ENCODE assay signal across 10 cellular contexts in the genomic region with DNA sequence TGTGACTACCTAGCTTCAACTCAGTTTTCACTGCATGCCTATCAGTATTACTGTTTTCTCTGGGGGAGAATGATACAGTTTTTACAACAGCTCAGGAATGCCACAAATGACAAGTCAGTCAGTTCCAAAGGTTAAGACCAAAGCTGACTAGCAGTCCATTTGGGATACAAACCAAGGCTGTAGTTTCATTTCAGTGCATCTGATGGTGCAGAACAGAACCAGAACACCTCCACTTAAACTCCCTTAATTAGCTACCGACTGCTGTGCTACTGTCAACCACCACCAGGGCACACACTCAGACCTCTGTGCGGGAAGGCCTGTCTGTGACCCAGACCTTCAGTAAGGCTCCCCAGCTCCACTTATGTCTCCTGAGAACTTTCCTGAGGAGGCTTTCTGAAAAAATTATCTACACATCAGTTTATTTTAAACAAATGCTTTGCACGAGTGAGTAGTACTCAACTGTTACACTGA. TPM values are rescaled to one million over a fixed set of nuclear protein-coding genes. Genes with fewer than 3 reads are reported as not detected.
DNase-seq lines count a peak whose midpoint lies in the region; ATAC-seq, FAIRE-seq and TF ChIP-seq lines count a peak whose summit lies in the region.
"Had no signal": no experiment of that assay in that cellular context is flagged by ENCODE, and none has a peak within 500 bp of the region (broad histone marks: within the 10 kb centered on the region; RNA-seq: fewer than 3 reads in every experiment).

No MANE protein-coding gene starts in this region.

- no peak overlapping the region for H3K27ac Mint-ChIP-seq in T-helper 17 cell

- H3K27me3 Mint-ChIP-seq in T-helper 17 cell = no peaks in the 10 kb centered on the region
- H3K27me3 Mint-ChIP-seq: natural killer cell treated with Interleukin-12 subunit alpha and Interleukin-12 subunit beta and Interleukin-15 and Interleukin-18, amount 100 ng/mL, for 72 hours had no signal

- H3K4me2 ChIP-seq in A549 = no peak overlapping the region

- no peaks in the 10 kb centered on the region for H3K4me1 ChIP-seq in A549

- ATAC-seq in A549 (peak; percentile 90 to 94), T-helper 17 cell (peak; percentile 54)

- peak; percentile 65 to 76 for DNase-seq in A549 (ENCODE audit: low read depth in 1 of 2, low spot score in 1 of 2)
- DNase-seq in ELR (ENCODE audit: low read depth) = peak; percentile 70
- no peak for DNase-seq in T-helper 17 cell
- peak; percentile 60 for DNase-seq in iPS-NIHi7 (ENCODE audit: extremely low spot score)
- no peak for DNase-seq in dedifferentiated amniotic fluid mesenchymal stem cell (ENCODE audit: extremely low spot score)
- no peak for DNase-seq in C1 segment of cervical spinal cord (lab: John Stamatoyannopoulos, UW)
- DNase-seq in activated CD4-positive, CD25-positive, alpha-beta regulatory T cell (lab: John Stamatoyannopoulos, UW) = no peak
- DNase-seq in stimulated activated naive CD4-positive, alpha-beta T cell treated with Interleukin-2 at 50 U/mL for 16 hours (lab: John Stamatoyannopoulos, UW) = no peak
- DNase-seq: NCI-H1436 had no signal

- no peak overlapping the region for H3K27ac ChIP-seq in A549

- WGBS in A549 (ENCODE audit: missing lambda C conversion rate) = 78% methylated on average over 3 of the region's 3 CpGs

- POLR2A ChIA-PET in A549 (lab: Yijun Ruan, JAX) = interaction anchor here (0.7 to 2.3 kb wide), 3 partner anchors 13 to 21 kb away, joined by 3 to 20 read pairs (median 6); partner anchors contain the start of gene NFE2L1

- H3K4me1 Mint-ChIP-seq in T-helper 17 cell = peaks cover 7% of the 10 kb centered on the region

- H3K4me3 ChIP-seq in A549 = no peak overlapping the region

- TF ChIP-seq CTCF in A549 (IDR thresholded peaks at IDR 0.05) = no peak

- CTCF ChIA-PET in A549 (lab: Yijun Ruan, JAX) = interaction anchor here (0.5 to 46.6 kb wide), 11 partner anchors 1 to 1268 kb away, joined by 3 to 1398 read pairs (median 5); partner anchors contain the start of genes COPZ2 and NFE2L1

- no peak for TF ChIP-seq POLR2A in A549 (IDR thresholded peaks at IDR 0.05; ENCODE audit: low read length)

- H3K9me3 ChIP-seq in A549 = no peaks in the 10 kb centered on the region
- no peaks in the 10 kb centered on the region for H3K9me3 ChIP-seq in T-helper 17 cell (ENCODE audit: control insufficient read depth, low read length, poor library complexity, severe bottlenecking)

- peaks cover 5% of the 10 kb centered on the region for H3K36me3 Mint-ChIP-seq in T-helper 17 cell (ENCODE audit: low read depth)

- no peak for TF ChIP-seq EP300 in A549 (IDR thresholded peaks at IDR 0.05)

- 0 out of 5 replicates have a peak, but pooled peaks of 1 of the 2 experiments have one; percentile 18 for TF ChIP-seq RAD21 in A549 (conservative IDR thresholded peaks at IDR 0.05 in 1 of 2, IDR thresholded peaks at IDR 0.05 in 1 of 2)

- FAIRE-seq in A549 (lab: Jason Lieb, UNC) = no peak

- H3K4me3 Mint-ChIP-seq in T-helper 17 cell = peak overlapping the region; percentile 31
- H3K4me3 Mint-ChIP-seq: natural killer cell treated with Interleukin-12 subunit alpha and Interleukin-12 subunit beta and Interleukin-15 and Interleukin-18, amount 100 ng/mL, for 72 hours had no signal

TF ChIP-seq in A549, 52 proteins besides CTCF, POLR2A, EP300 and RAD21:
- TF ChIP-seq MAX (IDR thresholded peaks at IDR 0.05) (no peak), FOSB (CRISPR knock-in tag; IDR thresholded peaks at IDR 0.05) (no peak), SREBF2 (IDR thresholded peaks at IDR 0.05) (no peak), RCOR1 (IDR thresholded peaks at IDR 0.05; ENCODE audit: low read depth, low read length) (no peak), HES2 (IDR thresholded peaks at IDR 0.05) (no peak), ELK1 (IDR thresholded peaks at IDR 0.05; ENCODE audit: low read depth, low read length) (no peak), SMC3 (IDR thresholded peaks at IDR 0.05) (no peak), ZNF302 (CRISPR knock-in tag; IDR thresholded peaks at IDR 0.05) (no peak), FOSL2 (IDR thresholded peaks at IDR 0.05) (no peak), FOSL2 (CRISPR knock-in tag; IDR thresholded peaks at IDR 0.05) (no peak), ZSCAN20 (CRISPR knock-in tag; IDR thresholded peaks at IDR 0.05) (no peak), MAFK (IDR thresholded peaks at IDR 0.05; ENCODE audit: partially characterized antibody) (no peak), CBX8 (IDR thresholded peaks at IDR 0.05) (no peak)
- TF ChIP-seq, protein P1, sequence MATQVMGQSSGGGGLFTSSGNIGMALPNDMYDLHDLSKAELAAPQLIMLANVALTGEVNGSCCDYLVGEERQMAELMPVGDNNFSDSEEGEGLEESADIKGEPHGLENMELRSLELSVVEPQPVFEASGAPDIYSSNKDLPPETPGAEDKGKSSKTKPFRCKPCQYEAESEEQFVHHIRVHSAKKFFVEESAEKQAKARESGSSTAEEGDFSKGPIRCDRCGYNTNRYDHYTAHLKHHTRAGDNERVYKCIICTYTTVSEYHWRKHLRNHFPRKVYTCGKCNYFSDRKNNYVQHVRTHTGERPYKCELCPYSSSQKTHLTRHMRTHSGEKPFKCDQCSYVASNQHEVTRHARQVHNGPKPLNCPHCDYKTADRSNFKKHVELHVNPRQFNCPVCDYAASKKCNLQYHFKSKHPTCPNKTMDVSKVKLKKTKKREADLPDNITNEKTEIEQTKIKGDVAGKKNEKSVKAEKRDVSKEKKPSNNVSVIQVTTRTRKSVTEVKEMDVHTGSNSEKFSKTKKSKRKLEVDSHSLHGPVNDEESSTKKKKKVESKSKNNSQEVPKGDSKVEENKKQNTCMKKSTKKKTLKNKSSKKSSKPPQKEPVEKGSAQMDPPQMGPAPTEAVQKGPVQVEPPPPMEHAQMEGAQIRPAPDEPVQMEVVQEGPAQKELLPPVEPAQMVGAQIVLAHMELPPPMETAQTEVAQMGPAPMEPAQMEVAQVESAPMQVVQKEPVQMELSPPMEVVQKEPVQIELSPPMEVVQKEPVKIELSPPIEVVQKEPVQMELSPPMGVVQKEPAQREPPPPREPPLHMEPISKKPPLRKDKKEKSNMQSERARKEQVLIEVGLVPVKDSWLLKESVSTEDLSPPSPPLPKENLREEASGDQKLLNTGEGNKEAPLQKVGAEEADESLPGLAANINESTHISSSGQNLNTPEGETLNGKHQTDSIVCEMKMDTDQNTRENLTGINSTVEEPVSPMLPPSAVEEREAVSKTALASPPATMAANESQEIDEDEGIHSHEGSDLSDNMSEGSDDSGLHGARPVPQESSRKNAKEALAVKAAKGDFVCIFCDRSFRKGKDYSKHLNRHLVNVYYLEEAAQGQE (IDR thresholded peaks at IDR 0.05) = no peak

RNA-seq across cellular contexts. Expression of gene NFE2L1, which starts 20.4 kb away (rescaled TPM):
- polyA plus RNA-seq in A549 (2011; rRNA removed) = 241 and 283 TPM in 2 replicates
- polyA plus RNA-seq in A549 (2012; cell fraction: cytosol; rRNA removed) = 75.7 and 97.7 TPM in 2 replicates
- 151 and 159 TPM in 2 replicates for polyA plus RNA-seq in A549 (2012; cell fraction: nucleus; rRNA removed)
- polyA plus RNA-seq in A549 (2017; fragmentation: RNase III; extraction: RNeasy Plus Mini Kit Qiagen cat#74134 plus additional on column Dnase treatment) = 104 to 111 TPM (median 108 TPM) in 3 replicates
- 151 and 163 TPM in 2 replicates for polyA minus RNA-seq in A549 (2011; rRNA and poly(A)+ RNA removed)
- total RNA-seq in T-helper 17 cell = 10 to 100 TPM; 41.2 to 42.2 TPM

RNA-seq across cellular contexts. Expression of gene COPZ2, which starts 30.9 kb away (rescaled TPM):
- polyA plus RNA-seq in A549 (2011; rRNA removed) (19.1 and 19.3 TPM in 2 replicates), A549 (2017; fragmentation: RNase III; extraction: RNeasy Plus Mini Kit Qiagen cat#74134 plus additional on column Dnase treatment) (10.6 to 11.0 TPM (median 10.9 TPM) in 3 replicates)
- 12.3 and 13.7 TPM in 2 replicates for polyA plus RNA-seq in A549 (2012; cell fraction: cytosol; rRNA removed)
- polyA plus RNA-seq in A549 (2012; cell fraction: nucleus; rRNA removed) = 7.1 and 11.4 TPM in 2 replicates
- polyA minus RNA-seq in A549 (2011; rRNA and poly(A)+ RNA removed) = 12.7 and 13.4 TPM in 2 replicates
- total RNA-seq in T-helper 17 cell = 1 to 10 TPM in 1 of 2 donors, not detected in 1; 1.0 TPM

RNA-seq across cellular contexts. Expression of gene CBX1, which starts 32.8 kb away (rescaled TPM):
- polyA plus RNA-seq in A549 (2011; rRNA removed) (69.6 and 84.4 TPM in 2 replicates), A549 (2017; fragmentation: RNase III; extraction: RNeasy Plus Mini Kit Qiagen cat#74134 plus additional on column Dnase treatment) (155 to 173 TPM (median 170 TPM) in 3 replicates)
- polyA plus RNA-seq in A549 (2012; cell fraction: cytosol; rRNA removed) = 44.2 and 49.1 TPM in 2 replicates
- polyA plus RNA-seq in A549 (2012; cell fraction: nucleus; rRNA removed) = 9.9 and 14.7 TPM in 2 replicates
- 12.4 and 12.7 TPM in 2 replicates for polyA minus RNA-seq in A549 (2011; rRNA and poly(A)+ RNA removed)
- 10 to 100 TPM; 12.7 to 16.9 TPM for total RNA-seq in T-helper 17 cell

RNA-seq across cellular contexts. Expression of gene SNX11, which starts 39.0 kb away (rescaled TPM):
- polyA plus RNA-seq in A549 (2011; rRNA removed) (28.4 and 30.9 TPM in 2 replicates), A549 (2017; fragmentation: RNase III; extraction: RNeasy Plus Mini Kit Qiagen cat#74134 plus additional on column Dnase treatment) (22.2 to 23.5 TPM (median 22.3 TPM) in 3 replicates)
- 13.8 and 17.9 TPM in 2 replicates for polyA plus RNA-seq in A549 (2012; cell fraction: cytosol; rRNA removed)
- polyA plus RNA-seq in A549 (2012; cell fraction: nucleus; rRNA removed) = 9.8 and 18.7 TPM in 2 replicates
- 22.6 and 29.9 TPM in 2 replicates for polyA minus RNA-seq in A549 (2011; rRNA and poly(A)+ RNA removed)
- total RNA-seq in T-helper 17 cell = 10 to 100 TPM; 12.8 to 13.2 TPM

Comparison
In these comparisons a context has a peak if more than half of its experiments do, and no peak if none do; other contexts are left out.
1. DNase-seq: peak in A549 (2 of 2), ELR (single experiment) and iPS-NIHi7 (single experiment); none in T-helper 17 cell (0 of 3), dedifferentiated amniotic fluid mesenchymal stem cell (single experiment), C1 segment of cervical spinal cord (0 of 14), activated CD4-positive, CD25-positive, alpha-beta regulatory T cell (0 of 4) and stimulated activated naive CD4-positive, alpha-beta T cell treated with Interleukin-2 at 50 U/mL for 16 hours (single experiment).